Comparison of ENCODE assay signal across 1 cellular context in the genomic region with DNA sequence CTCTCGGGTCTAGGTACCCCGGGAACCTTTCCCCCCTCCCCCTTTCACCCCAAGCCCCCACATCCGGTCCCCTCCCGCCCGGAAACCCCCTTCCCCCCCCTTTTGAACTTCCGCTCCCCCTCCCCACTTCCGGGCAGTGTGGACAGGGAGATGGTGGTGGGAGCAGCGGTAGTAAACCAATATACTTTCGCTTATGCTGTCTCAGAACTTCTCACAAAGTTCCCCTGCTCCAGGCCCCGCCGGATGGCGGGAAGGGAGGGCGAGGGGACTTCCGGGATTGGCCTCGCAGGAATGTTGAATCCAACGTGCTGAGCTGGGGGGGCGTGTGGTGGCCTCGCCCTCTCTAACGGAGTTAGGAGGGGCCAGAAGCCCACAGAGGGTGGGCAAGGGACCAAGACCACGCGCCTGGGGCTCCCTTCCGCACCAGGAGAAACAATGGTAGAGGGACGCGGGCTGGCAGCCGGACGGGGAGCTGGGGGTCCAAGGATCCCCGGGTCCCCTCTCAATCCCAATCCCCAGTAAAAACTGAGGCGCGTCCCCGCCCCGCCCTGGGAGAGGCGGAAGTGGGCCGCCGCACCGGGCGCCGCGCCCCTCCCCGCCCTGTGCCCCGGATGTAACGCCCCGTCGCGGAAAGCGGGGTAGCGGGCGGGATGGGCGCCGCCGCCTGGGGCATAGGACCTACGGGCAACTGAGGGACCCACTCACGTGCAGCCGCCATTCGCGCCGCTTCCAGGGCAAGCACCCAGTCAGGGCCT.
TF ChIP-seq lines count a peak whose summit lies in the region.

No MANE protein-coding gene starts in this region.

TF ChIP-seq in GM12878, 131 proteins besides CTCF, POLR2A, EP300 and RAD21 (continued from another document and continues in another):
- TF ChIP-seq ZBTB40 (IDR thresholded peaks at IDR 0.05; ENCODE audit: borderline replicate concordance) (peak; percentile 71; the same call in 1 of the 2 replicates), NR2C1 (IDR thresholded peaks at IDR 0.05) (peak; percentile 69), REST (IDR thresholded peaks at IDR 0.05; ENCODE audit: low read depth, low read length) (no peak), POLR2AphosphoS2 (IDR thresholded peaks at IDR 0.05; ENCODE audit: low read depth, low read length) (peak; percentile 74; the same call in 1 of the 2 replicates), CREM (IDR thresholded peaks at IDR 0.05; ENCODE audit: low read depth) (no peak), GABPA (IDR thresholded peaks at IDR 0.05; ENCODE audit: low read depth) (no peak), ZNF592 (IDR thresholded peaks at IDR 0.05) (no peak), SMARCA5 (IDR thresholded peaks at IDR 0.05) (peak; percentile 6), GATAD2B (conservative IDR thresholded peaks at IDR 0.05; ENCODE audit: low read depth) (peak; percentile 69), CHD2 (IDR thresholded peaks at IDR 0.05; ENCODE audit: borderline replicate concordance, low read depth, low read length) (0 out of 2 replicates have a peak, but pooled peaks have one; percentile 11), LARP7 (IDR thresholded peaks at IDR 0.05) (peak; percentile 22; the same call in 1 of the 2 replicates), ZNF384 (IDR thresholded peaks at IDR 0.05; ENCODE audit: borderline replicate concordance, low read depth, low read length) (no peak), NR2F1 (conservative IDR thresholded peaks at IDR 0.05) (peak; percentile 45; the same call in 1 of the 2 replicates), JUNB (IDR thresholded peaks at IDR 0.05) (no peak), IKZF2 (IDR thresholded peaks at IDR 0.05) (peak; percentile 77 to 78), CBFB (IDR thresholded peaks at IDR 0.05; ENCODE audit: low read depth) (peak; percentile 51; the same call in 1 of the 2 replicates), ZNF622 (IDR thresholded peaks at IDR 0.05) (no peak)
- TF ChIP-seq, protein P1, sequence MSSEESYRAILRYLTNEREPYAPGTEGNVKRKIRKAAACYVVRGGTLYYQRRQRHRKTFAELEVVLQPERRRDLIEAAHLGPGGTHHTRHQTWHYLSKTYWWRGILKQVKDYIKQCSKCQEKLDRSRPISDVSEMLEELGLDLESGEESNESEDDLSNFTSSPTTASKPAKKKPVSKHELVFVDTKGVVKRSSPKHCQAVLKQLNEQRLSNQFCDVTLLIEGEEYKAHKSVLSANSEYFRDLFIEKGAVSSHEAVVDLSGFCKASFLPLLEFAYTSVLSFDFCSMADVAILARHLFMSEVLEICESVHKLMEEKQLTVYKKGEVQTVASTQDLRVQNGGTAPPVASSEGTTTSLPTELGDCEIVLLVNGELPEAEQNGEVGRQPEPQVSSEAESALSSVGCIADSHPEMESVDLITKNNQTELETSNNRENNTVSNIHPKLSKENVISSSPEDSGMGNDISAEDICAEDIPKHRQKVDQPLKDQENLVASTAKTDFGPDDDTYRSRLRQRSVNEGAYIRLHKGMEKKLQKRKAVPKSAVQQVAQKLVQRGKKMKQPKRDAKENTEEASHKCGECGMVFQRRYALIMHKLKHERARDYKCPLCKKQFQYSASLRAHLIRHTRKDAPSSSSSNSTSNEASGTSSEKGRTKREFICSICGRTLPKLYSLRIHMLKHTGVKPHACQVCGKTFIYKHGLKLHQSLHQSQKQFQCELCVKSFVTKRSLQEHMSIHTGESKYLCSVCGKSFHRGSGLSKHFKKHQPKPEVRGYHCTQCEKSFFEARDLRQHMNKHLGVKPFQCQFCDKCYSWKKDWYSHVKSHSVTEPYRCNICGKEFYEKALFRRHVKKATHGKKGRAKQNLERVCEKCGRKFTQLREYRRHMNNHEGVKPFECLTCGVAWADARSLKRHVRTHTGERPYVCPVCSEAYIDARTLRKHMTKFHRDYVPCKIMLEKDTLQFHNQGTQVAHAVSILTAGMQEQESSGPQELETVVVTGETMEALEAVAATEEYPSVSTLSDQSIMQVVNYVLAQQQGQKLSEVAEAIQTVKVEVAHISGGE (CRISPR knock-in tag; IDR thresholded peaks at IDR 0.05): peak; percentile 52
- TF ChIP-seq, protein P2, sequence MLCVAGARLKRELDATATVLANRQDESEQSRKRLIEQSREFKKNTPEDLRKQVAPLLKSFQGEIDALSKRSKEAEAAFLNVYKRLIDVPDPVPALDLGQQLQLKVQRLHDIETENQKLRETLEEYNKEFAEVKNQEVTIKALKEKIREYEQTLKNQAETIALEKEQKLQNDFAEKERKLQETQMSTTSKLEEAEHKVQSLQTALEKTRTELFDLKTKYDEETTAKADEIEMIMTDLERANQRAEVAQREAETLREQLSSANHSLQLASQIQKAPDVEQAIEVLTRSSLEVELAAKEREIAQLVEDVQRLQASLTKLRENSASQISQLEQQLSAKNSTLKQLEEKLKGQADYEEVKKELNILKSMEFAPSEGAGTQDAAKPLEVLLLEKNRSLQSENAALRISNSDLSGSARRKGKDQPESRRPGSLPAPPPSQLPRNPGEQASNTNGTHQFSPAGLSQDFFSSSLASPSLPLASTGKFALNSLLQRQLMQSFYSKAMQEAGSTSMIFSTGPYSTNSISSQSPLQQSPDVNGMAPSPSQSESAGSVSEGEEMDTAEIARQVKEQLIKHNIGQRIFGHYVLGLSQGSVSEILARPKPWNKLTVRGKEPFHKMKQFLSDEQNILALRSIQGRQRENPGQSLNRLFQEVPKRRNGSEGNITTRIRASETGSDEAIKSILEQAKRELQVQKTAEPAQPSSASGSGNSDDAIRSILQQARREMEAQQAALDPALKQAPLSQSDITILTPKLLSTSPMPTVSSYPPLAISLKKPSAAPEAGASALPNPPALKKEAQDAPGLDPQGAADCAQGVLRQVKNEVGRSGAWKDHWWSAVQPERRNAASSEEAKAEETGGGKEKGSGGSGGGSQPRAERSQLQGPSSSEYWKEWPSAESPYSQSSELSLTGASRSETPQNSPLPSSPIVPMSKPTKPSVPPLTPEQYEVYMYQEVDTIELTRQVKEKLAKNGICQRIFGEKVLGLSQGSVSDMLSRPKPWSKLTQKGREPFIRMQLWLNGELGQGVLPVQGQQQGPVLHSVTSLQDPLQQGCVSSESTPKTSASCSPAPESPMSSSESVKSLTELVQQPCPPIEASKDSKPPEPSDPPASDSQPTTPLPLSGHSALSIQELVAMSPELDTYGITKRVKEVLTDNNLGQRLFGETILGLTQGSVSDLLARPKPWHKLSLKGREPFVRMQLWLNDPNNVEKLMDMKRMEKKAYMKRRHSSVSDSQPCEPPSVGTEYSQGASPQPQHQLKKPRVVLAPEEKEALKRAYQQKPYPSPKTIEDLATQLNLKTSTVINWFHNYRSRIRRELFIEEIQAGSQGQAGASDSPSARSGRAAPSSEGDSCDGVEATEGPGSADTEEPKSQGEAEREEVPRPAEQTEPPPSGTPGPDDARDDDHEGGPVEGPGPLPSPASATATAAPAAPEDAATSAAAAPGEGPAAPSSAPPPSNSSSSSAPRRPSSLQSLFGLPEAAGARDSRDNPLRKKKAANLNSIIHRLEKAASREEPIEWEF (IDR thresholded peaks at IDR 0.05; ENCODE audit: insufficient replicate concordance, low read depth, low read length): no peak
- TF ChIP-seq, protein P3, sequence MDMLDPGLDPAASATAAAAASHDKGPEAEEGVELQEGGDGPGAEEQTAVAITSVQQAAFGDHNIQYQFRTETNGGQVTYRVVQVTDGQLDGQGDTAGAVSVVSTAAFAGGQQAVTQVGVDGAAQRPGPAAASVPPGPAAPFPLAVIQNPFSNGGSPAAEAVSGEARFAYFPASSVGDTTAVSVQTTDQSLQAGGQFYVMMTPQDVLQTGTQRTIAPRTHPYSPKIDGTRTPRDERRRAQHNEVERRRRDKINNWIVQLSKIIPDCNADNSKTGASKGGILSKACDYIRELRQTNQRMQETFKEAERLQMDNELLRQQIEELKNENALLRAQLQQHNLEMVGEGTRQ (IDR thresholded peaks at IDR 0.05; ENCODE audit: borderline replicate concordance, low read depth, low read length): no peak
- TF ChIP-seq, protein P4, sequence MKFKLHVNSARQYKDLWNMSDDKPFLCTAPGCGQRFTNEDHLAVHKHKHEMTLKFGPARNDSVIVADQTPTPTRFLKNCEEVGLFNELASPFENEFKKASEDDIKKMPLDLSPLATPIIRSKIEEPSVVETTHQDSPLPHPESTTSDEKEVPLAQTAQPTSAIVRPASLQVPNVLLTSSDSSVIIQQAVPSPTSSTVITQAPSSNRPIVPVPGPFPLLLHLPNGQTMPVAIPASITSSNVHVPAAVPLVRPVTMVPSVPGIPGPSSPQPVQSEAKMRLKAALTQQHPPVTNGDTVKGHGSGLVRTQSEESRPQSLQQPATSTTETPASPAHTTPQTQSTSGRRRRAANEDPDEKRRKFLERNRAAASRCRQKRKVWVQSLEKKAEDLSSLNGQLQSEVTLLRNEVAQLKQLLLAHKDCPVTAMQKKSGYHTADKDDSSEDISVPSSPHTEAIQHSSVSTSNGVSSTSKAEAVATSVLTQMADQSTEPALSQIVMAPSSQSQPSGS (IDR thresholded peaks at IDR 0.05; ENCODE audit: low read length): no peak
